In the genomic region with DNA sequence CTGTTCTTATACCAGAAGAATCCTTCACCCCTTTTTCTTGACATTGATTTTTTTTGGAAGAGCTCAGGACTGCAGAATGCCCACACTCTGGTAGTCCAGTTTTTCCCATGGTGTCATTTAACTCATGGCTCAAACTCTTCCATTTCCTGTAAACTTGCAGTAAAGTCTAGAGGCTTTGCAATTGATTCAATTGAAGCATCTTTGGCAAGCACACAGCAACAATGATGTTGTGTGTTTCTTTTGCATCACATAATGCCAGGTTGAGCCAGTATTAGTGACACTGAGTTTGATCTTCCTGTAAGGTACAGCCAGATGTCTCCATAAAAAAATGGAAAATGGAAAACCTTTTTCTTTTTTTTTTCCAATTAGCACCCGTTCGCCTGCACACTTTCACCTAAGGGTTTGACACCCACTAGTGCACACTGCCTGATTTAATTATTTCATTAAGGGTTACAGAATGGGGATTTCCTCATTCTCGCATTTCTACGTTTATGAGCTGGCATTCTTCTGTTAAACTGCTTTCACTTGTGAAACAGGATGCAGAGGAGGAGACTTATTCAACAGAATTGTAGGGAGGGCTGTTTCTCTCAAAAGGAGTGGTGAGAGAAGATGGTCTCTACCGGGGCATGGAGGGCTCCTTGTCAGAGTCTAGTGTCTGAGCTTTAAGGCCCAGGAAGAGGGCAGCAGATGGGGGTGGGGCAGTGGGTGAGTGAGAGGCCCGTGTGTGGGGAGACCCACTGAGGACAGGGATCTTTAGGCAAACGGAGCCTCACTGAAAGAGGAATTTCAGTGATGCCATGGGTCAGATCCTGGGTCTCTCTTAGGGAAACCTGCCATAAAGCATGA, we compare ENCODE assay signal across 9 cellular contexts. TPM values are rescaled to one million over a fixed set of nuclear protein-coding genes. Genes with fewer than 3 reads are reported as not detected.
DNase-seq lines count a peak whose midpoint lies in the region; ATAC-seq, FAIRE-seq and TF ChIP-seq lines count a peak whose summit lies in the region.
"Had no signal": no experiment of that assay in that cellular context is flagged by ENCODE, and none has a peak within 500 bp of the region (broad histone marks: within the 10 kb centered on the region; RNA-seq: fewer than 3 reads in every experiment).

No MANE protein-coding gene starts in this region.

- H3K9me3 ChIP-seq in keratinocyte (ENCODE audit: control insufficient read depth, low read depth, low read length), result no peaks in the 10 kb centered on the region
- no peaks in the 10 kb centered on the region for H3K9me3 ChIP-seq in prostate gland

- peaks cover 9% of the 10 kb centered on the region for H3K4me1 ChIP-seq in keratinocyte (ENCODE audit: control insufficient read depth, extremely low read depth, insufficient read depth, low read length)
- H3K4me1 ChIP-seq in prostate gland (replicated peaks), result no peaks in the 10 kb centered on the region

- DNase-seq in AG04449 (ENCODE audit: low read depth, low spot score), result peak; percentile 34
- peak; percentile 56 for DNase-seq in activated CD8-positive, alpha-beta memory T cell treated with anti-CD3 and anti-CD28 coated beads, Interleukin-2, amount 50 U/mL, for 48 hours
- no peak for DNase-seq in keratinocyte (ENCODE audit: low read depth, low spot score)
- no peak for DNase-seq in NCI-H774 (lab: John Stamatoyannopoulos, UW)
- no peak for DNase-seq in prostate gland (ENCODE audit: low spot score)
- no peak for DNase-seq in mesenteric fat pad (ENCODE audit: low spot score)

- no peaks in the 10 kb centered on the region for H3K79me2 ChIP-seq in keratinocyte (ENCODE audit: control insufficient read depth, insufficient read depth, low read length)

- ATAC-seq in GM21576 (IDR thresholded peaks at IDR 0.05; ENCODE audit: unreplicated experiment), result peak; percentile 58
- no peak for ATAC-seq in HG03025 (IDR thresholded peaks at IDR 0.05; ENCODE audit: low FRiP score, unreplicated experiment)
- ATAC-seq: K562 had no signal

- no peak overlapping the region for H3K9ac ChIP-seq in keratinocyte (ENCODE audit: control insufficient read depth, extremely low read depth, insufficient read depth, low read length)

- no peaks in the 10 kb centered on the region for H4K20me1 ChIP-seq in keratinocyte (ENCODE audit: control insufficient read depth, extremely low read depth, insufficient read depth, low read length)

- no peaks in the 10 kb centered on the region for H3K9me1 ChIP-seq in keratinocyte (ENCODE audit: control insufficient read depth, extremely low read depth, insufficient read depth, low read length)

- TF ChIP-seq CTCF in AG04449 (IDR thresholded peaks at IDR 0.05; ENCODE audit: insufficient read depth, low read length, missing control alignments) (no peak), keratinocyte (optimal IDR thresholded peaks at IDR 0.05 in 1 of 3, IDR thresholded peaks at IDR 0.05 in 1 of 3, conservative IDR thresholded peaks at IDR 0.05 in 1 of 3; ENCODE audit: extremely low read depth in 1 of 3, insufficient read depth in 2 of 3, low read length in 3 of 3) (no peak), prostate gland (IDR thresholded peaks at IDR 0.05) (no peak)

- FAIRE-seq in keratinocyte (lab: Jason Lieb, UNC), result no peak
- FAIRE-seq: K562 had no signal

- H3K4me2 ChIP-seq in keratinocyte (ENCODE audit: control insufficient read depth, extremely low read depth, insufficient read depth, low read depth, low read length), result peak overlapping the region; percentile 7

- H2AFZ ChIP-seq in keratinocyte (ENCODE audit: control insufficient read depth, low read length), result peak overlapping the region; percentile 22

- 19% methylated on average over 7 of the region's 7 CpGs for WGBS in prostate gland

- H3K27ac ChIP-seq in keratinocyte (ENCODE audit: control insufficient read depth, insufficient read depth, low read length), result no peak overlapping the region
- H3K27ac ChIP-seq in prostate gland, result peak overlapping the region in 1 of 2 donors; percentile 10

- H3K4me3 ChIP-seq in AG04449 (ENCODE audit: low read depth, low read length) (no peak overlapping the region; the same call in 1 of the 2 replicates), keratinocyte (ENCODE audit: control insufficient read depth in 2 of 3, extremely low read depth in 1 of 3, insufficient read depth in 2 of 3, low read depth in 1 of 3, low read length in 3 of 3) (no peak overlapping the region), prostate gland (no peak overlapping the region)
- H3K4me3 ChIP-seq: K562 had no signal

- intact Hi-C loops in prostate gland (cut with DNase I), result no loop called here

- no peaks in the 10 kb centered on the region for H3K27me3 ChIP-seq in keratinocyte (ENCODE audit: control insufficient read depth, extremely low read depth, insufficient read depth, low read length)
- no peaks in the 10 kb centered on the region for H3K27me3 ChIP-seq in prostate gland (replicated peaks; ENCODE audit: insufficient read depth)

- H3K36me3 ChIP-seq in keratinocyte (ENCODE audit: control insufficient read depth in 2 of 2, extremely low read depth in 1 of 2, insufficient read depth in 2 of 2, low read length in 2 of 2) (no peaks in the 10 kb centered on the region), prostate gland (no peaks in the 10 kb centered on the region)

- dilution Hi-C loops in keratinocyte (cut with MboI; ENCODE audit: extremely low pct_ligation_motif_present, low sequenced_read_pairs), result no loop called here

- POLR2A ChIA-PET in AG04449 (lab: Yijun Ruan, JAX), result no interaction called here

- no peak for TF ChIP-seq POLR2A in prostate gland (IDR thresholded peaks at IDR 0.05)

- CTCF ChIA-PET in AG04449 (lab: Yijun Ruan, JAX), result interaction anchor here (1.1 to 1.7 kb wide), 2 partner anchors 12 to 268 kb away, joined by 3 to 7 read pairs; no protein-coding TSS in a partner anchor

RNA-seq across cellular contexts. Expression of a gene that starts 2.2 kb away (rescaled TPM):
- polyA plus RNA-seq in keratinocyte, result 4.1 to 5.3 TPM (median 4.6 TPM) in 3 replicates
- 0.24 TPM for polyA plus RNA-seq in keratinocyte (2011; ENCODE audit: low read depth)
- polyA plus RNA-seq in keratinocyte (2011; cell fraction: cytosol; rRNA removed), result 3.5 and 3.7 TPM in 2 replicates
- 4.4 and 5.7 TPM in 2 replicates for polyA plus RNA-seq in keratinocyte (2011; cell fraction: nucleus; rRNA removed)
- 0.72 and 5.2 TPM in 2 replicates for polyA plus RNA-seq in keratinocyte (2012; ENCODE audit: low replicate concordance)
- polyA minus RNA-seq in keratinocyte, result 6.4 to 11.4 TPM (median 9.7 TPM) in 3 replicates
- polyA minus RNA-seq in keratinocyte (2011; cell fraction: cytosol; rRNA and poly(A)+ RNA removed), result 5.9 TPM
- 5.6 and 9.5 TPM in 2 replicates for polyA minus RNA-seq in keratinocyte (2011; cell fraction: nucleus; rRNA and poly(A)+ RNA removed)
- total RNA-seq in prostate gland (10 to 100 TPM in 1 of 2 donors, 1 to 10 TPM in 1; 8.2 to 16.3 TPM), mesenteric fat pad (13.9 TPM)

Comparison
In these comparisons a context has a peak if more than half of its experiments do, and no peak if none do; other contexts are left out.
1. DNase-seq: peak in AG04449 (single experiment) and activated CD8-positive, alpha-beta memory T cell treated with anti-CD3 and anti-CD28 coated beads, Interleukin-2, amount 50 U/mL, for 48 hours (single experiment); none in keratinocyte (single experiment), NCI-H774 (single experiment), prostate gland (single experiment) and mesenteric fat pad (single experiment).